Comparison of ENCODE assay signal across 1 cellular context in genomic region chr16:57788252-57788841, GRCh38.
TF ChIP-seq lines count a peak whose summit lies in the region.

No MANE protein-coding gene starts in this region.

TF ChIP-seq in H1, 55 proteins besides CTCF, POLR2A, EP300 and RAD21:
- no peak for TF ChIP-seq POLR2AphosphoS5 (IDR thresholded peaks at IDR 0.05; ENCODE audit: low read depth, low read length)
- TF ChIP-seq HDAC2 (IDR thresholded peaks at IDR 0.05; ENCODE audit: borderline replicate concordance in 1 of 2, low read depth in 2 of 2, low read length in 2 of 2), result no peak
- TF ChIP-seq TAF7 (optimal IDR thresholded peaks at IDR 0.05; ENCODE audit: borderline replicate concordance, low read depth, low read length), result no peak
- TF ChIP-seq, protein P1, sequence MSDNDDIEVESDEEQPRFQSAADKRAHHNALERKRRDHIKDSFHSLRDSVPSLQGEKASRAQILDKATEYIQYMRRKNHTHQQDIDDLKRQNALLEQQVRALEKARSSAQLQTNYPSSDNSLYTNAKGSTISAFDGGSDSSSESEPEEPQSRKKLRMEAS (IDR thresholded peaks at IDR 0.05), result no peak
- no peak for TF ChIP-seq NANOG (IDR thresholded peaks at IDR 0.05; ENCODE audit: insufficient read depth, low read depth, low read length, poor library complexity, severe bottlenecking)
